In the genomic region with DNA sequence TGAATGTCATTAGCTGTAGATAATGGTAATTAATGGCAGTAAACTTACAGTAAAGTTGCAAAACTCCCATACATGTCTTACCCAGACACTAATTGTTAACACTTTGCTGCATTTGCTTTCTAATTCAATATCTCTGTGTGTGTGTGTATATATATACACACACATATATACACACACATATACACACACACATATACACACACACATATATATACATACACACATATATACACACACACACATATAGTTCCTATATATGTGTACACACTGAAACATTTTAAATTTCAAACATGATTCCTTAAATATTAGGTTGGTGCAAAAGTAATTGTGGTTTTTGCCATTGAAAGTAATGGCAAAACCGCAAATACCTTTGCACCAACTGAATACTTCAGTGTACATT, we compare ENCODE assay signal across 8 cellular contexts.
"Had no signal": no experiment of that assay in that cellular context is flagged by ENCODE, and none has a peak within 500 bp of the region (broad histone marks: within the 10 kb centered on the region; RNA-seq: fewer than 3 reads in every experiment).

No MANE protein-coding gene starts in this region.

- DNase-seq: H9, HCEC 1CT, HFFc6, KBM-7 had no signal

- H3K4me3 Mint-ChIP-seq: GM23338, H9, HFFc6, IgD-negative memory B cell had no signal

- H3K36me3 Mint-ChIP-seq: IgD-negative memory B cell had no signal

- H3K4me3 ChIP-seq: GM23338 had no signal

- ATAC-seq: GM23338, HepG2 had no signal

- H3K4me2 ChIP-seq: GM23338 had no signal

- H3K9me3 Mint-ChIP-seq: GM23338, H9, HFFc6, IgD-negative memory B cell had no signal

- H3K27ac ChIP-seq: HL-60 had no signal

- H3K27me3 Mint-ChIP-seq: IgD-negative memory B cell had no signal

- H2AFZ ChIP-seq: GM23338 had no signal

- H3K27ac Mint-ChIP-seq: GM23338, H9, HFFc6 had no signal
